Comparison of ENCODE assay signal across 7 cellular contexts in the genomic region with DNA sequence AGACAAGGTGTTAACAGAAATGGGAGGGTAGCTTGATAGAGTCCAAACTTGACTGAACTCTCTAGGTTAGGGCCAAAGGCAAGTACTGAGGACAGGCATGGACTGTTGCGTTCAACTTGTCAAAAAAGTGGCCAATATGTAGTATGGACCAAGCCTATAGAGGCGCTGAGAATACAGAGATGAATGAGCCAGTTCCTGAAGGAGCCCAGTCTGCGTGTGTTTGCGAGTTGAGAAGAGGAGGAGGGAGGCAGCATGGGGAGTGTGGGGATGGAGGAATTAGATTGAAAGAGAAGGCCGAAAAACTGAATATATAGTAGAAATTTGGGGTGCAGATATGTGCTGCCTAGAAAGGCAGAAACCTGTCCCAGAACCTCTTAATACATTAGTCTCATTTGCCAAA. TPM values are rescaled to one million over a fixed set of nuclear protein-coding genes. Genes with fewer than 3 reads are reported as not detected.
DNase-seq lines count a peak whose midpoint lies in the region; ATAC-seq and TF ChIP-seq lines count a peak whose summit lies in the region.

No MANE protein-coding gene starts in this region.

- H3K79me1 ChIP-seq in neuronal stem cell (ENCODE audit: low read depth, low read length) = no peaks in the 10 kb centered on the region

- no peak overlapping the region for H4K8ac ChIP-seq in neuronal stem cell (ENCODE audit: low read depth, low read length)

- intact Hi-C loops in esophagus squamous epithelium (cut with DNase I) = no loop called here

- no peak overlapping the region for H2AK5ac ChIP-seq in neuronal stem cell (ENCODE audit: low read depth, low read length)

- H2AFZ ChIP-seq in neuronal stem cell (ENCODE audit: low read length) = peak overlapping the region; percentile 93

- H3K27ac ChIP-seq in esophagus squamous epithelium (peak overlapping the region; percentile 94 to 100 (median 99)), neuronal stem cell (replicated peaks; ENCODE audit: low read length) (peak overlapping the region; percentile 6)

- H2BK12ac ChIP-seq in neuronal stem cell (ENCODE audit: low read length) = no peak overlapping the region

- DNase-seq in Daoy (ENCODE audit: low read depth) = peak; percentile 46
- no peak for DNase-seq in esophagus squamous epithelium (lab: John Stamatoyannopoulos, UW)
- no peak for DNase-seq in neuronal stem cell (ENCODE audit: low spot score)
- DNase-seq in HuH-7.5 (ENCODE audit: low spot score) = no peak

- H3K18ac ChIP-seq in neuronal stem cell (ENCODE audit: low read length) = peak overlapping the region; percentile 27

- H3K4me2 ChIP-seq in neuronal stem cell (ENCODE audit: insufficient read depth, low read length, poor library complexity, severe bottlenecking) = peak overlapping the region; percentile 60

- no peak overlapping the region for H3K23ac ChIP-seq in neuronal stem cell (ENCODE audit: low read depth, low read length, poor library complexity)

- no peak overlapping the region for H4K91ac ChIP-seq in neuronal stem cell (ENCODE audit: low read depth, low read length, poor library complexity)

- no peak overlapping the region for H3K9ac ChIP-seq in neuronal stem cell (ENCODE audit: low read depth, low read length, poor library complexity)

- 8 to 13% methylated on average over 5 of the region's 5 CpGs for WGBS in esophagus squamous epithelium, 2 donors
- WGBS in neuronal stem cell (ENCODE audit: extremely low coverage in 2 of 2, insufficient read length in 2 of 2, insufficient replicate concordance in 1 of 2), 2 donors = no CpG with 5 or more reads among the region's 5 CpGs

- H3K36me3 ChIP-seq in esophagus squamous epithelium = no peaks in the 10 kb centered on the region
- no peaks in the 10 kb centered on the region for H3K36me3 ChIP-seq in neuronal stem cell (replicated peaks in 1 of 2; ENCODE audit: control insufficient read depth in 2 of 2, insufficient read depth in 2 of 2, low read length in 2 of 2)

- TF ChIP-seq CTCF in esophagus squamous epithelium (IDR thresholded peaks at IDR 0.05) = peak in 1 of 6 experiments; percentile 7

- H3K4me1 ChIP-seq in esophagus squamous epithelium = peaks cover 4 to 37% (median 15%) of the 10 kb centered on the region in 3 donors
- peaks cover 3 to 15% of the 10 kb centered on the region in 2 donors for H3K4me1 ChIP-seq in neuronal stem cell (ENCODE audit: control insufficient read depth in 2 of 2, insufficient read depth in 1 of 2, low read depth in 1 of 2, low read length in 2 of 2)

- H3K4ac ChIP-seq in neuronal stem cell (ENCODE audit: low read length) = no peak overlapping the region

- no peak overlapping the region for H3K14ac ChIP-seq in neuronal stem cell (ENCODE audit: low read length)

- TF ChIP-seq POLR2A in esophagus squamous epithelium (IDR thresholded peaks at IDR 0.05) = no peak

- H3K4me3 ChIP-seq in esophagus squamous epithelium = peak overlapping the region; percentile 65 to 96 (median 92)
- H3K4me3 ChIP-seq in neuronal stem cell (ENCODE audit: low read length in 2 of 2) = peak overlapping the region; percentile 69 to 84

- ATAC-seq in HG03064 (IDR thresholded peaks at IDR 0.05; ENCODE audit: low read depth, unreplicated experiment) = peak; percentile 1
- ATAC-seq in SK-N-SH treated with all-trans-retinoic acid at 6 μM for 48 hours = peak; percentile 33
- ATAC-seq in GM21381 (IDR thresholded peaks at IDR 0.05; ENCODE audit: unreplicated experiment) = no peak

- H2BK5ac ChIP-seq in neuronal stem cell (ENCODE audit: low read length) = no peak overlapping the region

- no peak overlapping the region for H2BK120ac ChIP-seq in neuronal stem cell (ENCODE audit: low read depth, low read length)

- H3K27me3 ChIP-seq in esophagus squamous epithelium = no peaks in the 10 kb centered on the region
- no peaks in the 10 kb centered on the region for H3K27me3 ChIP-seq in neuronal stem cell (ENCODE audit: control insufficient read depth in 3 of 3, insufficient read depth in 3 of 3, low read depth in 1 of 3, low read length in 3 of 3)

- H2BK15ac ChIP-seq in neuronal stem cell (ENCODE audit: low read length) = no peak overlapping the region

- H3K9me3 ChIP-seq in esophagus squamous epithelium = no peaks in the 10 kb centered on the region
- H3K9me3 ChIP-seq in neuronal stem cell (replicated peaks in 1 of 2; ENCODE audit: control insufficient read depth in 2 of 2, insufficient read depth in 1 of 2, low read depth in 1 of 2, low read length in 2 of 2) = no peaks in the 10 kb centered on the region

TF ChIP-seq in SK-N-SH treated with all-trans-retinoic acid at 6 μM for 48 hours, 23 proteins besides CTCF, POLR2A, EP300 and RAD21 (continues in another document):
- TF ChIP-seq ARNTL (CRISPR knock-in tag; IDR thresholded peaks at IDR 0.05; ENCODE audit: borderline replicate concordance, low read depth) (no peak), ZNF8 (CRISPR knock-in tag; IDR thresholded peaks at IDR 0.05) (no peak), ESRRG (CRISPR knock-in tag; IDR thresholded peaks at IDR 0.05) (no peak), ZFP30 (CRISPR knock-in tag; IDR thresholded peaks at IDR 0.05) (no peak), ZNF70 (CRISPR knock-in tag; IDR thresholded peaks at IDR 0.05) (no peak), TOX (CRISPR knock-in tag; IDR thresholded peaks at IDR 0.05; ENCODE audit: borderline replicate concordance) (no peak), ZC3H10 (CRISPR knock-in tag; IDR thresholded peaks at IDR 0.05) (no peak), SNAI2 (CRISPR knock-in tag; IDR thresholded peaks at IDR 0.05) (no peak), GLIS3 (CRISPR knock-in tag; IDR thresholded peaks at IDR 0.05) (no peak), ZNF565 (CRISPR knock-in tag; conservative IDR thresholded peaks at IDR 0.05; ENCODE audit: low read depth) (no peak), CSDC2 (CRISPR knock-in tag; IDR thresholded peaks at IDR 0.05) (no peak)
- TF ChIP-seq, protein P1, sequence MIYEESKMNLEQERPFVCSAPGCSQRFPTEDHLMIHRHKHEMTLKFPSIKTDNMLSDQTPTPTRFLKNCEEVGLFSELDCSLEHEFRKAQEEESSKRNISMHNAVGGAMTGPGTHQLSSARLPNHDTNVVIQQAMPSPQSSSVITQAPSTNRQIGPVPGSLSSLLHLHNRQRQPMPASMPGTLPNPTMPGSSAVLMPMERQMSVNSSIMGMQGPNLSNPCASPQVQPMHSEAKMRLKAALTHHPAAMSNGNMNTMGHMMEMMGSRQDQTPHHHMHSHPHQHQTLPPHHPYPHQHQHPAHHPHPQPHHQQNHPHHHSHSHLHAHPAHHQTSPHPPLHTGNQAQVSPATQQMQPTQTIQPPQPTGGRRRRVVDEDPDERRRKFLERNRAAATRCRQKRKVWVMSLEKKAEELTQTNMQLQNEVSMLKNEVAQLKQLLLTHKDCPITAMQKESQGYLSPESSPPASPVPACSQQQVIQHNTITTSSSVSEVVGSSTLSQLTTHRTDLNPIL (CRISPR knock-in tag; IDR thresholded peaks at IDR 0.05; ENCODE audit: low read depth) = no peak
- TF ChIP-seq, protein P2, sequence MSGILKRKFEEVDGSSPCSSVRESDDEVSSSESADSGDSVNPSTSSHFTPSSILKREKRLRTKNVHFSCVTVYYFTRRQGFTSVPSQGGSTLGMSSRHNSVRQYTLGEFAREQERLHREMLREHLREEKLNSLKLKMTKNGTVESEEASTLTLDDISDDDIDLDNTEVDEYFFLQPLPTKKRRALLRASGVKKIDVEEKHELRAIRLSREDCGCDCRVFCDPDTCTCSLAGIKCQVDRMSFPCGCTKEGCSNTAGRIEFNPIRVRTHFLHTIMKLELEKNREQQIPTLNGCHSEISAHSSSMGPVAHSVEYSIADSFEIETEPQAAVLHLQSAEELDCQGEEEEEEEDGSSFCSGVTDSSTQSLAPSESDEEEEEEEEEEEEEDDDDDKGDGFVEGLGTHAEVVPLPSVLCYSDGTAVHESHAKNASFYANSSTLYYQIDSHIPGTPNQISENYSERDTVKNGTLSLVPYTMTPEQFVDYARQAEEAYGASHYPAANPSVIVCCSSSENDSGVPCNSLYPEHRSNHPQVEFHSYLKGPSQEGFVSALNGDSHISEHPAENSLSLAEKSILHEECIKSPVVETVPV (CRISPR knock-in tag; IDR thresholded peaks at IDR 0.05) = no peak
- TF ChIP-seq, protein P3, sequence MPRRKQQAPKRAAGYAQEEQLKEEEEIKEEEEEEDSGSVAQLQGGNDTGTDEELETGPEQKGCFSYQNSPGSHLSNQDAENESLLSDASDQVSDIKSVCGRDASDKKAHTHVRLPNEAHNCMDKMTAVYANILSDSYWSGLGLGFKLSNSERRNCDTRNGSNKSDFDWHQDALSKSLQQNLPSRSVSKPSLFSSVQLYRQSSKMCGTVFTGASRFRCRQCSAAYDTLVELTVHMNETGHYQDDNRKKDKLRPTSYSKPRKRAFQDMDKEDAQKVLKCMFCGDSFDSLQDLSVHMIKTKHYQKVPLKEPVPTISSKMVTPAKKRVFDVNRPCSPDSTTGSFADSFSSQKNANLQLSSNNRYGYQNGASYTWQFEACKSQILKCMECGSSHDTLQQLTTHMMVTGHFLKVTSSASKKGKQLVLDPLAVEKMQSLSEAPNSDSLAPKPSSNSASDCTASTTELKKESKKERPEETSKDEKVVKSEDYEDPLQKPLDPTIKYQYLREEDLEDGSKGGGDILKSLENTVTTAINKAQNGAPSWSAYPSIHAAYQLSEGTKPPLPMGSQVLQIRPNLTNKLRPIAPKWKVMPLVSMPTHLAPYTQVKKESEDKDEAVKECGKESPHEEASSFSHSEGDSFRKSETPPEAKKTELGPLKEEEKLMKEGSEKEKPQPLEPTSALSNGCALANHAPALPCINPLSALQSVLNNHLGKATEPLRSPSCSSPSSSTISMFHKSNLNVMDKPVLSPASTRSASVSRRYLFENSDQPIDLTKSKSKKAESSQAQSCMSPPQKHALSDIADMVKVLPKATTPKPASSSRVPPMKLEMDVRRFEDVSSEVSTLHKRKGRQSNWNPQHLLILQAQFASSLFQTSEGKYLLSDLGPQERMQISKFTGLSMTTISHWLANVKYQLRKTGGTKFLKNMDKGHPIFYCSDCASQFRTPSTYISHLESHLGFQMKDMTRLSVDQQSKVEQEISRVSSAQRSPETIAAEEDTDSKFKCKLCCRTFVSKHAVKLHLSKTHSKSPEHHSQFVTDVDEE (CRISPR knock-in tag; IDR thresholded peaks at IDR 0.05) = no peak

RNA-seq across cellular contexts. Expression of gene SIPA1L1, which starts 0.6 kb away (rescaled TPM):
- 9.3 and 20.1 TPM in 2 replicates for total RNA-seq in Daoy (2014; rRNA removed; shearing (Covaris generic))
- 10 to 100 TPM; 22.7 to 54.4 (median 32.3) TPM for total RNA-seq in esophagus squamous epithelium
- 27.7 TPM for polyA plus RNA-seq in neuronal stem cell (2013, experiment 1 of 2)
- 27.2 TPM for polyA plus RNA-seq in neuronal stem cell (2013, experiment 2 of 2)
